Comparison of ENCODE assay signal across 10 cellular contexts in the genomic region with DNA sequence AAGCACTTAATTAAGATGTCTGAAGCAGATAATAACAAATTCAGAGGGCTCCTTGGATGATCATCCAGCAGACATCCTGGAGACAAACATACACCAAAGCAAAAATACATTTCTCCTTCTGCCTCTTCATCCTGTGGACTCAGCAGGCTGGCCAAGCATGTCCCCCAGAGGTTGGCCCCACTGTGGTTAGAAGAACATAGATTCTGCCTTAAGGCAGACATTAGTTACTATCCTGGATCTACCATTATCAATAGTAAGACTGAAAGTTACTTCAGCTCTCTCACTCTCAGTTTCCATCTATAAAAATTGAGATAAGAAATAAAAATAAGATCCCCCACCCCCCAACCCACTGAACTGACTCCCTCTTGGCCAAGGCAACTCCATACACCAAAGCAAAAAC. TPM values are rescaled to one million over a fixed set of nuclear protein-coding genes. Genes with fewer than 3 reads are reported as not detected.
A peak's percentile ranks its signal among the peaks of the same experiment; 100 is the strongest.
DNase-seq lines count a peak whose midpoint lies in the region; ATAC-seq and TF ChIP-seq lines count a peak whose summit lies in the region.
"Had no signal": no experiment of that assay in that cellular context is flagged by ENCODE, and none has a peak within 500 bp of the region (broad histone marks: within the 10 kb centered on the region; RNA-seq: fewer than 3 reads in every experiment).

No MANE protein-coding gene starts in this region.

- H3K27ac ChIP-seq in GM23248, result peak overlapping the region; percentile 83
- no peak overlapping the region for H3K27ac ChIP-seq in IMR-90 (ENCODE audit: insufficient read depth, low read length)
- H3K27ac ChIP-seq in trophoblast cell (ENCODE audit: low read depth, low read length), result no peak overlapping the region

- H3K4ac ChIP-seq in IMR-90 (ENCODE audit: low read depth, low read length) (peak overlapping the region; percentile 67), trophoblast cell (ENCODE audit: low read depth, low read length) (no peak overlapping the region)

- in situ Hi-C loops in GM23248 (cut with MboI), result no loop called here
- in situ Hi-C loops in IMR-90 (cut with MboI; ENCODE audit: low sequenced_read_pairs), result no loop called here

- H3K14ac ChIP-seq in IMR-90 (replicated peaks; ENCODE audit: low read depth, low read length) (peak overlapping the region; percentile 66), trophoblast cell (ENCODE audit: low read length) (no peak overlapping the region)

- ATAC-seq in GM18867 (IDR thresholded peaks at IDR 0.05; ENCODE audit: unreplicated experiment) (peak; percentile 81), IMR-90 (ENCODE audit: low read depth) (no peak), GM21367 (IDR thresholded peaks at IDR 0.05; ENCODE audit: unreplicated experiment) (no peak)
- ATAC-seq: WTC11 had no signal

- H2BK12ac ChIP-seq in trophoblast cell (ENCODE audit: low read length), result peak overlapping the region; percentile 84

- H3K4me3 ChIP-seq in GM23248, result no peak overlapping the region
- no peak overlapping the region for H3K4me3 ChIP-seq in IMR-90 (ENCODE audit: insufficient read depth, low read depth, low read length)
- no peak overlapping the region for H3K4me3 ChIP-seq in trophoblast cell (ENCODE audit: low read depth, low read length)

- peak overlapping the region; percentile 74 for H2BK120ac ChIP-seq in IMR-90 (ENCODE audit: low read depth, low read length)
- peak overlapping the region; percentile 30 for H2BK120ac ChIP-seq in trophoblast cell (ENCODE audit: insufficient read depth, low read length, poor library complexity)

- no peak for TF ChIP-seq RAD21 in IMR-90 (IDR thresholded peaks at IDR 0.05; ENCODE audit: low read length)

- peaks cover 22% of the 10 kb centered on the region for H3F3A ChIP-seq in GM23248 (ENCODE audit: insufficient read depth)

- peak overlapping the region; percentile 70; the same call in 2 of the 3 replicates for H2BK15ac ChIP-seq in IMR-90 (ENCODE audit: low read depth, low read length)

- H3K27me3 Mint-ChIP-seq in activated T-cell treated with anti-CD3 and anti-CD28 coated beads, Interleukin-2, amount 50 U/mL, for 24 hours, result no peaks in the 10 kb centered on the region

- no peaks in the 10 kb centered on the region for H3K9me2 ChIP-seq in GM23248 (ENCODE audit: insufficient read depth)

- intact Hi-C loops in IMR-90 (cut with micrococcal nuclease), result no loop called here
- intact Hi-C loops in cardiac septum (cut with DNase I), result no loop called here

- H3K18ac ChIP-seq in IMR-90 (ENCODE audit: low read depth, low read length), result peak overlapping the region; percentile 79
- H3K18ac ChIP-seq in trophoblast cell (ENCODE audit: low read length), result no peak overlapping the region

- CTCF ChIA-PET in IMR-90 (lab: Yijun Ruan, JAX), result no interaction called here

- no peak overlapping the region for H3K23ac ChIP-seq in IMR-90 (ENCODE audit: low read depth, low read length)
- H3K23ac ChIP-seq in trophoblast cell (ENCODE audit: low read length), result no peak overlapping the region

- H3K79me2 ChIP-seq in GM23248 (ENCODE audit: insufficient read depth), result no peaks in the 10 kb centered on the region
- H3K79me2 ChIP-seq in trophoblast cell (ENCODE audit: control insufficient read depth, insufficient read depth, low read length, poor library complexity), result no peaks in the 10 kb centered on the region

- H3K79me1 ChIP-seq in IMR-90 (ENCODE audit: low read depth in 1 of 2, low read length in 2 of 2) (no peaks in the 10 kb centered on the region), trophoblast cell (ENCODE audit: low read length) (peaks cover 18% of the 10 kb centered on the region)

- POLR2A ChIA-PET in IMR-90 (lab: Charles Lee; ENCODE audit: unreplicated experiment), result no interaction called here

- BruUV-seq in IMR-90 (replicated peaks; lab: Mats Ljungman, UMichigan), result no TSS peak

- H4K8ac ChIP-seq in IMR-90 (ENCODE audit: low read depth in 2 of 2, low read length in 2 of 2) (peak overlapping the region; percentile 16 to 34; a peak in 1 of 4 replicates), trophoblast cell (ENCODE audit: low read depth, low read length) (no peak overlapping the region)

- peaks cover 17% of the 10 kb centered on the region for H3K4me1 Mint-ChIP-seq in activated T-cell treated with anti-CD3 and anti-CD28 coated beads, Interleukin-2, amount 50 U/mL, for 24 hours (ENCODE audit: low read depth)

- H3K4me3 Mint-ChIP-seq in activated T-cell treated with anti-CD3 and anti-CD28 coated beads, Interleukin-2, amount 50 U/mL, for 24 hours, result no peak overlapping the region
- H3K4me3 Mint-ChIP-seq: WTC11 had no signal

- peak overlapping the region; percentile 44 for H2AFZ ChIP-seq in GM23248
- H2AFZ ChIP-seq in IMR-90 (replicated peaks; ENCODE audit: low read length, poor library complexity), result no peak overlapping the region
- H2AFZ ChIP-seq in trophoblast cell (ENCODE audit: insufficient read depth, low read length, poor library complexity), result no peak overlapping the region

- H2AK9ac ChIP-seq in IMR-90 (replicated peaks; ENCODE audit: low read depth, low read length, poor library complexity), result no peak overlapping the region

- H2BK5ac ChIP-seq in IMR-90 (ENCODE audit: low read depth, low read length, poor library complexity, severe bottlenecking) (peak overlapping the region; percentile 27), trophoblast cell (ENCODE audit: low read depth, low read length, poor library complexity) (no peak overlapping the region)

- peak overlapping the region; percentile 61; the same call in 1 of the 2 replicates for H4K5ac ChIP-seq in IMR-90 (ENCODE audit: low read depth, low read length)

- no peak for TF ChIP-seq CTCF in IMR-90 (conservative IDR thresholded peaks at IDR 0.05; ENCODE audit: low read depth, low read length)

- TF ChIP-seq POLR2A in IMR-90 (IDR thresholded peaks at IDR 0.05; ENCODE audit: low read depth, low read length), result no peak

- H3K56ac ChIP-seq in IMR-90 (ENCODE audit: extremely low read depth, insufficient read depth, low read length), result no peak overlapping the region

- H3K27ac Mint-ChIP-seq in activated T-cell treated with anti-CD3 and anti-CD28 coated beads, Interleukin-2, amount 50 U/mL, for 24 hours, result no peak overlapping the region
- H3K27ac Mint-ChIP-seq: WTC11 had no signal

- no peak overlapping the region for H4K12ac ChIP-seq in trophoblast cell (ENCODE audit: low read depth, low read length)

- peaks cover 3% of the 10 kb centered on the region for H3K9me3 Mint-ChIP-seq in activated T-cell treated with anti-CD3 and anti-CD28 coated beads, Interleukin-2, amount 50 U/mL, for 24 hours
- H3K9me3 Mint-ChIP-seq: WTC11 had no signal

- peaks cover 27% of the 10 kb centered on the region for H3K4me1 ChIP-seq in GM23248 (ENCODE audit: insufficient read depth)
- peaks cover 10% of the 10 kb centered on the region for H3K4me1 ChIP-seq in IMR-90 (ENCODE audit: control insufficient read depth, insufficient read depth, low read length)
- peaks cover 12 to 20% of the 10 kb centered on the region in 2 experiments for H3K4me1 ChIP-seq in trophoblast cell (ENCODE audit: control insufficient read depth in 1 of 2, insufficient read depth in 2 of 2, low read length in 2 of 2)

- no peaks in the 10 kb centered on the region for H3K36me3 ChIP-seq in GM23248 (ENCODE audit: low read depth)
- no peaks in the 10 kb centered on the region for H3K36me3 ChIP-seq in IMR-90 (ENCODE audit: control insufficient read depth, insufficient read depth, low read length)
- no peaks in the 10 kb centered on the region for H3K36me3 ChIP-seq in trophoblast cell (ENCODE audit: control insufficient read depth in 1 of 2, insufficient read depth in 2 of 2, low read length in 2 of 2)

- H4K91ac ChIP-seq in IMR-90 (ENCODE audit: insufficient read depth, low read depth, low read length), result peak overlapping the region; percentile 34; the same call in 1 of the 2 replicates
- H4K91ac ChIP-seq in trophoblast cell (ENCODE audit: low read depth, low read length), result no peak overlapping the region

- H3K9me1 ChIP-seq in IMR-90 (ENCODE audit: insufficient read depth, low read length), result no peaks in the 10 kb centered on the region; the same call in 1 of the 2 replicates

- H3K4me2 ChIP-seq in GM23248 (ENCODE audit: unreplicated experiment), result peak overlapping the region; percentile 50
- H3K4me2 ChIP-seq in IMR-90 (ENCODE audit: low read depth, low read length), result no peak overlapping the region
- H3K4me2 ChIP-seq in trophoblast cell (ENCODE audit: low read length), result no peak overlapping the region

- H3K27me3 ChIP-seq in GM23248 (replicated peaks; ENCODE audit: insufficient read depth) (no peaks in the 10 kb centered on the region), IMR-90 (ENCODE audit: control insufficient read depth, insufficient read depth, low read length) (no peaks in the 10 kb centered on the region), trophoblast cell (ENCODE audit: insufficient read depth, low read length) (no peaks in the 10 kb centered on the region)

- DNase-seq in GM23248 (peak; percentile 20), IMR-90 (no peak), trophoblast cell (no peak), cardiac septum (ENCODE audit: low spot score) (no peak)
- no peak for DNase-seq in activated T-cell treated with anti-CD3 and anti-CD28 coated beads, Interleukin-2, amount 50 U/mL, for 24 hours
- DNase-seq in stimulated activated CD8-positive, alpha-beta memory T cell treated with anti-CD3 and anti-CD28 coated beads, Interleukin-4, amount 100 ng/mL, for 48 hours, result no peak
- DNase-seq: DND-41 had no signal

- H3K9ac ChIP-seq in GM23248 (peak overlapping the region; percentile 48; the same call in 1 of the 2 replicates), IMR-90 (ENCODE audit: low read depth, low read length) (no peak overlapping the region), trophoblast cell (ENCODE audit: low read length) (no peak overlapping the region)

- H3K9me3 ChIP-seq in GM23248 (ENCODE audit: low read depth) (no peaks in the 10 kb centered on the region), IMR-90 (ENCODE audit: control insufficient read depth, insufficient read depth, low read length) (no peaks in the 10 kb centered on the region), trophoblast cell (ENCODE audit: insufficient read depth, low read depth, low read length) (no peaks in the 10 kb centered on the region)

- dilution Hi-C loops in IMR-90 (cut with HindIII; ENCODE audit: low sequenced_read_pairs, unreplicated experiment), result no loop called here

- H2AK5ac ChIP-seq in IMR-90 (ENCODE audit: low read depth, low read length) (peak overlapping the region; percentile 55; the same call in 1 of the 2 replicates), trophoblast cell (ENCODE audit: low read length) (no peak overlapping the region)

- H4K20me1 ChIP-seq in GM23248 (ENCODE audit: insufficient read depth) (no peaks in the 10 kb centered on the region), IMR-90 (ENCODE audit: insufficient read depth, low read length) (no peaks in the 10 kb centered on the region)

- peak overlapping the region; percentile 56; the same call in 1 of the 2 replicates for H2BK20ac ChIP-seq in IMR-90 (ENCODE audit: low read depth, low read length)

- no peaks in the 10 kb centered on the region for H3K36me3 Mint-ChIP-seq in activated T-cell treated with anti-CD3 and anti-CD28 coated beads, Interleukin-2, amount 50 U/mL, for 24 hours (ENCODE audit: low read depth)
- H3K36me3 Mint-ChIP-seq: WTC11 had no signal

RNA-seq across cellular contexts. Expression of a gene that starts 28.6 kb away (rescaled TPM):
- total RNA-seq in GM23248 (2014; rRNA removed; shearing (Covaris generic)), result 179 and 188 TPM in 2 replicates
- polyA plus RNA-seq in GM23248 (2016; fragmentation: Nextera tagmentation; extraction: Ambion mirVana) (134 and 135 TPM in 2 replicates), IMR-90 (2012; rRNA removed) (58.1 and 63.7 TPM in 2 replicates)
- total RNA-seq in IMR-90 (2012; rRNA removed) (87.5 and 89.7 TPM in 2 replicates), cardiac septum (66.7 TPM)
- 34.9 and 52.0 TPM in 2 replicates for polyA plus RNA-seq in IMR-90 (2012; cell fraction: cytosol; rRNA removed)
- polyA plus RNA-seq in IMR-90 (2012; cell fraction: nucleus; rRNA removed; ENCODE audit: low replicate concordance), result 17.3 and 35.9 TPM in 2 replicates
- 95.2 and 107 TPM in 2 replicates for polyA plus RNA-seq in trophoblast cell (2013)
